Comparison of ENCODE assay signal across 1 cellular context in the genomic region with DNA sequence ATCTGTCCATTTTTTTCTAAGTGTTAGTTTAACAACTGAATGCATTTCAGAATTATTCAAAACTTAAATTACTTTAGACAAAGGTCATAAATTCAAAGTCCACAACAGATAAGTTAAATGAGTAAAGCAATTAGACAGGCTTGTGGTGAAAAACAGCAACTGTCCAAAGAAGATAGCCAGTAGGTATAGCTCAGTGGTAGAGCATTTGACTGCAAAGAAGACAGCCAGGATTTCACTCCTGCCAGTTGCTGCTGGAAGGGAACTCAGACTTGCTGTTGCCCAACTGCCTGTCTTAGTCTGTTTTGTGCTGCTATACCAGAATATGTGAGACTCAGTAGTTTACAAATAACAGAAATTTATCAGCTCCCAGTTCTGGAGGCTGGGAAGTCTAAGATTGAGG.
TF ChIP-seq lines count a peak whose summit lies in the region.

No MANE protein-coding gene starts in this region.

TF ChIP-seq in K562, 482 proteins besides CTCF, POLR2A, EP300 and RAD21 (continued from another document):
- TF ChIP-seq, protein P1, sequence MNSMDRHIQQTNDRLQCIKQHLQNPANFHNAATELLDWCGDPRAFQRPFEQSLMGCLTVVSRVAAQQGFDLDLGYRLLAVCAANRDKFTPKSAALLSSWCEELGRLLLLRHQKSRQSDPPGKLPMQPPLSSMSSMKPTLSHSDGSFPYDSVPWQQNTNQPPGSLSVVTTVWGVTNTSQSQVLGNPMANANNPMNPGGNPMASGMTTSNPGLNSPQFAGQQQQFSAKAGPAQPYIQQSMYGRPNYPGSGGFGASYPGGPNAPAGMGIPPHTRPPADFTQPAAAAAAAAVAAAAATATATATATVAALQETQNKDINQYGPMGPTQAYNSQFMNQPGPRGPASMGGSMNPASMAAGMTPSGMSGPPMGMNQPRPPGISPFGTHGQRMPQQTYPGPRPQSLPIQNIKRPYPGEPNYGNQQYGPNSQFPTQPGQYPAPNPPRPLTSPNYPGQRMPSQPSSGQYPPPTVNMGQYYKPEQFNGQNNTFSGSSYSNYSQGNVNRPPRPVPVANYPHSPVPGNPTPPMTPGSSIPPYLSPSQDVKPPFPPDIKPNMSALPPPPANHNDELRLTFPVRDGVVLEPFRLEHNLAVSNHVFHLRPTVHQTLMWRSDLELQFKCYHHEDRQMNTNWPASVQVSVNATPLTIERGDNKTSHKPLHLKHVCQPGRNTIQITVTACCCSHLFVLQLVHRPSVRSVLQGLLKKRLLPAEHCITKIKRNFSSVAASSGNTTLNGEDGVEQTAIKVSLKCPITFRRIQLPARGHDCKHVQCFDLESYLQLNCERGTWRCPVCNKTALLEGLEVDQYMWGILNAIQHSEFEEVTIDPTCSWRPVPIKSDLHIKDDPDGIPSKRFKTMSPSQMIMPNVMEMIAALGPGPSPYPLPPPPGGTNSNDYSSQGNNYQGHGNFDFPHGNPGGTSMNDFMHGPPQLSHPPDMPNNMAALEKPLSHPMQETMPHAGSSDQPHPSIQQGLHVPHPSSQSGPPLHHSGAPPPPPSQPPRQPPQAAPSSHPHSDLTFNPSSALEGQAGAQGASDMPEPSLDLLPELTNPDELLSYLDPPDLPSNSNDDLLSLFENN (IDR thresholded peaks at IDR 0.05; ENCODE audit: low read depth in 2 of 2, low read length in 2 of 2), result 0 out of 4 replicates have a peak, but pooled peaks of 1 of the 2 experiments have one; percentile 38
- no peak for TF ChIP-seq CHD4 (IDR thresholded peaks at IDR 0.05; ENCODE audit: insufficient read depth, insufficient replicate concordance, low read depth, low read length, poor library complexity, severe bottlenecking)
- no peak for TF ChIP-seq COPS2 (conservative IDR thresholded peaks at IDR 0.05)
- TF ChIP-seq, protein P2, sequence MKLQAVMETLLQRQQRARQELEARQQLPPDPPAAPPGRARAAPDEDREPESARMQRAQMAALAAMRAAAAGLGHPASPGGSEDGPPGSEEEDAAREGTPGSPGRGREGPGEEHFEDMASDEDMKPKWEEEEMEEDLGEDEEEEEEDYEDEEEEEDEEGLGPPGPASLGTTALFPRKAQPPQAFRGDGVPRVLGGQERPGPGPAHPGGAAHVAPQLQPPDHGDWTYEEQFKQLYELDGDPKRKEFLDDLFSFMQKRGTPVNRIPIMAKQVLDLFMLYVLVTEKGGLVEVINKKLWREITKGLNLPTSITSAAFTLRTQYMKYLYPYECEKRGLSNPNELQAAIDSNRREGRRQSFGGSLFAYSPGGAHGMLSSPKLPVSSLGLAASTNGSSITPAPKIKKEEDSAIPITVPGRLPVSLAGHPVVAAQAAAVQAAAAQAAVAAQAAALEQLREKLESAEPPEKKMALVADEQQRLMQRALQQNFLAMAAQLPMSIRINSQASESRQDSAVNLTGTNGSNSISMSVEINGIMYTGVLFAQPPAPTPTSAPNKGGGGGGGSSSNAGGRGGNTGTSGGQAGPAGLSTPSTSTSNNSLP (IDR thresholded peaks at IDR 0.05; ENCODE audit: borderline replicate concordance, low read depth, low read length), result peak; percentile 39; the same call in 1 of the 2 replicates
- peak; percentile 66; the same call in 1 of the 2 replicates for TF ChIP-seq DPF2 (IDR thresholded peaks at IDR 0.05)
- TF ChIP-seq TEAD4 (IDR thresholded peaks at IDR 0.05; ENCODE audit: low read length), result peak; percentile 82
- no peak for TF ChIP-seq TEAD4 (CRISPR knock-in tag; IDR thresholded peaks at IDR 0.05; ENCODE audit: borderline replicate concordance)
- no peak for TF ChIP-seq SRF (CRISPR knock-in tag; IDR thresholded peaks at IDR 0.05)
- no peak for TF ChIP-seq ZNF3 (CRISPR knock-in tag; IDR thresholded peaks at IDR 0.05)
- TF ChIP-seq, protein P3, sequence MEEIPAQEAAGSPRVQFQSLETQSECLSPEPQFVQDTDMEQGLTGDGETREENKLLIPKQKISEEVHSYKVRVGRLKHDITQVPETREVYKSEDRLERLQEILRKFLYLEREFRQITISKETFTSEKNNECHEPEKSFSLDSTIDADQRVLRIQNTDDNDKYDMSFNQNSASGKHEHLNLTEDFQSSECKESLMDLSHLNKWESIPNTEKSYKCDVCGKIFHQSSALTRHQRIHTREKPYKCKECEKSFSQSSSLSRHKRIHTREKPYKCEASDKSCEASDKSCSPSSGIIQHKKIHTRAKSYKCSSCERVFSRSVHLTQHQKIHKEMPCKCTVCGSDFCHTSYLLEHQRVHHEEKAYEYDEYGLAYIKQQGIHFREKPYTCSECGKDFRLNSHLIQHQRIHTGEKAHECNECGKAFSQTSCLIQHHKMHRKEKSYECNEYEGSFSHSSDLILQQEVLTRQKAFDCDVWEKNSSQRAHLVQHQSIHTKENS (CRISPR knock-in tag; IDR thresholded peaks at IDR 0.05), result no peak
- TF ChIP-seq FOXM1 (IDR thresholded peaks at IDR 0.05; ENCODE audit: low read depth), result peak; percentile 26; the same call in 1 of the 2 replicates
- no peak for TF ChIP-seq FOXM1 (CRISPR knock-in tag; IDR thresholded peaks at IDR 0.05; ENCODE audit: low read depth)
- TF ChIP-seq, protein P4, sequence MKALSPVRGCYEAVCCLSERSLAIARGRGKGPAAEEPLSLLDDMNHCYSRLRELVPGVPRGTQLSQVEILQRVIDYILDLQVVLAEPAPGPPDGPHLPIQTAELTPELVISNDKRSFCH (CRISPR knock-in tag; IDR thresholded peaks at IDR 0.05), result no peak
- TF ChIP-seq, protein P4 (tag; IDR thresholded peaks at IDR 0.05), result peak; percentile 76
- peak; percentile 63; the same call in 1 of the 2 replicates for TF ChIP-seq PML (IDR thresholded peaks at IDR 0.05; ENCODE audit: low read length)
- TF ChIP-seq, protein P5, sequence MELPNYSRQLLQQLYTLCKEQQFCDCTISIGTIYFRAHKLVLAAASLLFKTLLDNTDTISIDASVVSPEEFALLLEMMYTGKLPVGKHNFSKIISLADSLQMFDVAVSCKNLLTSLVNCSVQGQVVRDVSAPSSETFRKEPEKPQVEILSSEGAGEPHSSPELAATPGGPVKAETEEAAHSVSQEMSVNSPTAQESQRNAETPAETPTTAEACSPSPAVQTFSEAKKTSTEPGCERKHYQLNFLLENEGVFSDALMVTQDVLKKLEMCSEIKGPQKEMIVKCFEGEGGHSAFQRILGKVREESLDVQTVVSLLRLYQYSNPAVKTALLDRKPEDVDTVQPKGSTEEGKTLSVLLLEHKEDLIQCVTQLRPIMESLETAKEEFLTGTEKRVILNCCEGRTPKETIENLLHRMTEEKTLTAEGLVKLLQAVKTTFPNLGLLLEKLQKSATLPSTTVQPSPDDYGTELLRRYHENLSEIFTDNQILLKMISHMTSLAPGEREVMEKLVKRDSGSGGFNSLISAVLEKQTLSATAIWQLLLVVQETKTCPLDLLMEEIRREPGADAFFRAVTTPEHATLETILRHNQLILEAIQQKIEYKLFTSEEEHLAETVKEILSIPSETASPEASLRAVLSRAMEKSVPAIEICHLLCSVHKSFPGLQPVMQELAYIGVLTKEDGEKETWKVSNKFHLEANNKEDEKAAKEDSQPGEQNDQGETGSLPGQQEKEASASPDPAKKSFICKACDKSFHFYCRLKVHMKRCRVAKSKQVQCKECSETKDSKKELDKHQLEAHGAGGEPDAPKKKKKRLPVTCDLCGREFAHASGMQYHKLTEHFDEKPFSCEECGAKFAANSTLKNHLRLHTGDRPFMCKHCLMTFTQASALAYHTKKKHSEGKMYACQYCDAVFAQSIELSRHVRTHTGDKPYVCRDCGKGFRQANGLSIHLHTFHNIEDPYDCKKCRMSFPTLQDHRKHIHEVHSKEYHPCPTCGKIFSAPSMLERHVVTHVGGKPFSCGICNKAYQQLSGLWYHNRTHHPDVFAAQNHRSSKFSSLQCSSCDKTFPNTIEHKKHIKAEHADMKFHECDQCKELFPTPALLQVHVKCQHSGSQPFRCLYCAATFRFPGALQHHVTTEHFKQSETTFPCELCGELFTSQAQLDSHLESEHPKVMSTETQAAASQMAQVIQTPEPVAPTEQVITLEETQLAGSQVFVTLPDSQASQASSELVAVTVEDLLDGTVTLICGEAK (IDR thresholded peaks at IDR 0.05), result no peak
- TF ChIP-seq, protein P5 (CRISPR knock-in tag; IDR thresholded peaks at IDR 0.05), result no peak
- no peak for TF ChIP-seq MCM2 (IDR thresholded peaks at IDR 0.05; ENCODE audit: low read depth)
- TF ChIP-seq NRF1 (conservative IDR thresholded peaks at IDR 0.05 in 1 of 2, IDR thresholded peaks at IDR 0.05 in 1 of 2), result no peak
- no peak for TF ChIP-seq ETV5 (CRISPR knock-in tag; IDR thresholded peaks at IDR 0.05; ENCODE audit: low read depth)
- TF ChIP-seq TAL1 (IDR thresholded peaks at IDR 0.05), result peak; percentile 68
- peak; percentile 89 for TF ChIP-seq MEIS2 (IDR thresholded peaks at IDR 0.05; ENCODE audit: partially characterized antibody)
- TF ChIP-seq PTTG1 (tag; IDR thresholded peaks at IDR 0.05; ENCODE audit: low read depth), result no peak
- no peak for TF ChIP-seq PCBP1 (IDR thresholded peaks at IDR 0.05; ENCODE audit: low read depth, low read length, poor library complexity, severe bottlenecking)
